In the genomic region with DNA sequence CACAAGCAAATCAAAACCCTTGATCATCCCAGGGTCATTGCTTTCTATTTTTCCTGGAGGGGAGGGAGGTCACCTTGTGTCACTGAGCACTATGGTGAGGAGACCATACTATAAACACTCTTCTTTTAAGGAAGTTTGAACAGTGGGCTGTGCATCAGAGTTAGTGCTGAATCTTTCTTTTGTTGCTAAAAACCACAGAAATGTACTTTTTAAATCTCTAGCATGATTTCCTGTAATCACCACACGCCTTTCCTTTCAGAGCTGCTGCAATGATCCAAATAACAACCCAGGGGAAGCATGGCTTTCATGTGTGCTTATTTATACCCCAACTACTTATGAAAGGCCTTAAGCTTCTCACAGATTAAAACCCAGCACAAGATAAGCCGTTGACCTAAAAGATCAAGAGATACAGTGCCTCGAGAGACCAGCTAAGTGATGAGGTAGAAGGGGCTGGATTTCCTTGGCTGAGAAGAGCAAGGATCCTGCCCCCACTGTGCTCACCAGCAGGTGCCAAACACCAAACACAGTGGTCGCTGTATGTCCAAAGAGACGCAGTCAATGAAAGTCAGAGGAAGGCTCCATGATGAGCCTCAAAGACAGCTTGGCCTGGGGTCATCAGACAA, we compare ENCODE assay signal across 9 cellular contexts. TPM values are rescaled to one million over a fixed set of nuclear protein-coding genes. Genes with fewer than 3 reads are reported as not detected.
DNase-seq lines count a peak whose midpoint lies in the region; ATAC-seq and TF ChIP-seq lines count a peak whose summit lies in the region.
"Had no signal": no experiment of that assay in that cellular context is flagged by ENCODE, and none has a peak within 500 bp of the region (broad histone marks: within the 10 kb centered on the region; RNA-seq: fewer than 3 reads in every experiment).

No MANE protein-coding gene starts in this region.

- ATAC-seq in HG02759 (IDR thresholded peaks at IDR 0.05; ENCODE audit: unreplicated experiment) (no peak), HG03025 (IDR thresholded peaks at IDR 0.05; ENCODE audit: low FRiP score, unreplicated experiment) (no peak), GM19397 (IDR thresholded peaks at IDR 0.05; ENCODE audit: unreplicated experiment) (no peak)

- H3K27me3 ChIP-seq in tibial nerve = no peaks in the 10 kb centered on the region

- peak overlapping the region in 3 of 4 donors; percentile 54 to 68 (median 58) for H3K27ac ChIP-seq in tibial nerve

- TF ChIP-seq POLR2A in tibial nerve (IDR thresholded peaks at IDR 0.05) = no peak

- H3K4me1 ChIP-seq in tibial nerve = peaks cover 0 to 15% (median 0%) of the 10 kb centered on the region in 4 donors

- no peak overlapping the region for H3K4me3 ChIP-seq in tibial nerve

- 40 to 52% methylated on average over 5 of the region's 5 CpGs for WGBS in tibial nerve, 2 donors

- TF ChIP-seq EP300 in tibial nerve (IDR thresholded peaks at IDR 0.05) = peak in 1 of 2 donors; percentile 56

- peak; percentile 27 for DNase-seq in stimulated activated CD4-positive, alpha-beta T cell treated with anti-CD3 and anti-CD28 coated beads, Interleukin-15, amount 100 ng/mL, for 24 hours
- DNase-seq in stimulated activated CD4-positive, alpha-beta T cell treated with anti-CD3 and anti-CD28 coated beads, Interleukin-4, amount 100 ng/mL, for 1 hour = no peak
- peak; percentile 59 for DNase-seq in activated CD8-positive, alpha-beta memory T cell treated with anti-CD3 and anti-CD28 coated beads, Interleukin-2, amount 50 U/mL, for 48 hours
- DNase-seq in foreskin melanocyte (peak; percentile 79), tibial nerve (ENCODE audit: low spot score in 2 of 2) (no peak)
- DNase-seq: activated effector memory CD4-positive, alpha-beta T cell treated with Interleukin-2 at 50 U/mL for 16 hours had no signal

- no peak for TF ChIP-seq CTCF in tibial nerve (IDR thresholded peaks at IDR 0.05)

- no peaks in the 10 kb centered on the region for H3K9me3 ChIP-seq in tibial nerve

- H3K36me3 ChIP-seq in tibial nerve = no peaks in the 10 kb centered on the region

RNA-seq across cellular contexts. Expression of gene TRABD2A, which starts 34.7 kb away (rescaled TPM):
- 1 to 10 TPM in 2 of 4 donors, under 1 TPM in 1, not detected in 1; 0.98 to 6.3 (median 1.7) TPM for total RNA-seq in tibial nerve

RNA-seq across cellular contexts. Expression of gene TMSB10, which starts 59.3 kb away (rescaled TPM):
- total RNA-seq in tibial nerve = 1,000 to 10,000 TPM; 5,005 to 6,715 (median 5,816) TPM

Comparison
In these comparisons a context has a peak if more than half of its experiments do, and no peak if none do; other contexts are left out.
1. DNase-seq: peak in stimulated activated CD4-positive, alpha-beta T cell treated with anti-CD3 and anti-CD28 coated beads, Interleukin-15, amount 100 ng/mL, for 24 hours (single experiment), activated CD8-positive, alpha-beta memory T cell treated with anti-CD3 and anti-CD28 coated beads, Interleukin-2, amount 50 U/mL, for 48 hours (single experiment) and foreskin melanocyte (single experiment); none in stimulated activated CD4-positive, alpha-beta T cell treated with anti-CD3 and anti-CD28 coated beads, Interleukin-4, amount 100 ng/mL, for 1 hour (single experiment) and tibial nerve (0 of 2).